In genomic region chr17:82613283-82614094, GRCh38 we compare ENCODE assay signal across 11 cellular contexts. TPM values are rescaled to one million over a fixed set of nuclear protein-coding genes. Genes with fewer than 3 reads are reported as not detected.
DNase-seq lines count a peak whose midpoint lies in the region; ATAC-seq and TF ChIP-seq lines count a peak whose summit lies in the region.
"Had no signal": no experiment of that assay in that cellular context is flagged by ENCODE, and none has a peak within 500 bp of the region (broad histone marks: within the 10 kb centered on the region; RNA-seq: fewer than 3 reads in every experiment).

No MANE protein-coding gene starts in this region.

- no peak overlapping the region for H3K4me3 ChIP-seq in right atrium auricular region

- POLR2A ChIA-PET in activated CD8-positive, alpha-beta T cell treated with anti-CD3 and anti-CD28 coated beads for 36 hours (lab: Charles Lee) = interaction anchor here (1.9 kb wide), 1 partner anchor 16 kb away, joined by 4 read pairs; no protein-coding TSS in a partner anchor
- POLR2A ChIA-PET in activated CD8-positive, alpha-beta T cell treated with anti-CD3 and anti-CD28 coated beads, Interleukin-2, amount 10 ng/mL, durations not matched to agents 7 days and 5 days (lab: Charles Lee) = no interaction called here

- H3K4me3 Mint-ChIP-seq in activated CD8-positive, alpha-beta T cell treated with anti-CD3 and anti-CD28 coated beads for 36 hours = no peak overlapping the region
- no peak overlapping the region for H3K4me3 Mint-ChIP-seq in activated CD8-positive, alpha-beta T cell treated with anti-CD3 and anti-CD28 coated beads, Interleukin-2, amount 10 ng/mL, durations not matched to agents 7 days and 5 days
- no peak overlapping the region for H3K4me3 Mint-ChIP-seq in stimulated activated effector memory CD8-positive, alpha-beta T cell treated with anti-CD3 and anti-CD28 coated beads, Interleukin-12 subunit alpha, Interleukin-12 subunit beta, amount 100 ng/mL, for 72 hours

- no peaks in the 10 kb centered on the region for H3K27me3 Mint-ChIP-seq in activated CD8-positive, alpha-beta T cell treated with anti-CD3 and anti-CD28 coated beads for 36 hours
- no peaks in the 10 kb centered on the region for H3K27me3 Mint-ChIP-seq in activated CD8-positive, alpha-beta T cell treated with anti-CD3 and anti-CD28 coated beads, Interleukin-2, amount 10 ng/mL, durations not matched to agents 7 days and 5 days (ENCODE audit: low read depth)

- peak; percentile 27 for ATAC-seq in activated CD8-positive, alpha-beta T cell treated with anti-CD3 and anti-CD28 coated beads for 36 hours
- no peak for ATAC-seq in activated CD8-positive, alpha-beta T cell treated with anti-CD3 and anti-CD28 coated beads, Interleukin-2, amount 10 ng/mL, durations not matched to agents 7 days and 5 days
- peak; percentile 43 for ATAC-seq in stimulated activated effector memory CD8-positive, alpha-beta T cell treated with anti-CD3 and anti-CD28 coated beads, Interleukin-12 subunit alpha, Interleukin-12 subunit beta, amount 100 ng/mL, for 72 hours
- ATAC-seq in GM18502 (IDR thresholded peaks at IDR 0.05; ENCODE audit: poor library complexity, unreplicated experiment) (no peak), GM19467 (IDR thresholded peaks at IDR 0.05; ENCODE audit: unreplicated experiment) (no peak)

- H3K27ac ChIP-seq in right atrium auricular region = peak overlapping the region; percentile 64 to 82

- no peak overlapping the region for H3K27ac Mint-ChIP-seq in activated CD8-positive, alpha-beta T cell treated with anti-CD3 and anti-CD28 coated beads for 36 hours
- no peak overlapping the region for H3K27ac Mint-ChIP-seq in activated CD8-positive, alpha-beta T cell treated with anti-CD3 and anti-CD28 coated beads, Interleukin-2, amount 10 ng/mL, durations not matched to agents 7 days and 5 days
- H3K27ac Mint-ChIP-seq in stimulated activated effector memory CD8-positive, alpha-beta T cell treated with anti-CD3 and anti-CD28 coated beads, Interleukin-12 subunit alpha, Interleukin-12 subunit beta, amount 100 ng/mL, for 72 hours = peak overlapping the region; percentile 71

- no peak for DNase-seq in activated CD8-positive, alpha-beta T cell treated with anti-CD3 and anti-CD28 coated beads for 36 hours
- no peak for DNase-seq in activated CD8-positive, alpha-beta T cell treated with anti-CD3 and anti-CD28 coated beads, Interleukin-2, amount 10 ng/mL, durations not matched to agents 7 days and 5 days
- DNase-seq in SK-N-DZ (ENCODE audit: low spot score) (peak; percentile 42), right atrium auricular region (ENCODE audit: low spot score) (no peak), NCI-H2081 (lab: John Stamatoyannopoulos, UW) (no peak)
- DNase-seq in stimulated activated effector memory CD8-positive, alpha-beta T cell treated with anti-CD3 and anti-CD28 coated beads, Interleukin-12 subunit alpha, Interleukin-12 subunit beta, amount 100 ng/mL, for 72 hours (ENCODE audit: low spot score in 2 of 2) = no peak
- DNase-seq: activated T-cell treated with anti-CD3 and anti-CD28 coated beads for 4 hours, GOT3, T1000 had no signal

- intact Hi-C loops in activated CD8-positive, alpha-beta T cell treated with anti-CD3 and anti-CD28 coated beads for 36 hours (cut with micrococcal nuclease) = no loop called here

- H3K36me3 Mint-ChIP-seq in activated CD8-positive, alpha-beta T cell treated with anti-CD3 and anti-CD28 coated beads for 36 hours (ENCODE audit: low read depth) = peaks cover 42% of the 10 kb centered on the region
- H3K36me3 Mint-ChIP-seq in activated CD8-positive, alpha-beta T cell treated with anti-CD3 and anti-CD28 coated beads, Interleukin-2, amount 10 ng/mL, durations not matched to agents 7 days and 5 days (ENCODE audit: low read depth) = peaks cover 31% of the 10 kb centered on the region
- H3K36me3 Mint-ChIP-seq in stimulated activated effector memory CD8-positive, alpha-beta T cell treated with anti-CD3 and anti-CD28 coated beads, Interleukin-12 subunit alpha, Interleukin-12 subunit beta, amount 100 ng/mL, for 72 hours = peaks cover 100% of the 10 kb centered on the region

- no peaks in the 10 kb centered on the region for H3K27me3 ChIP-seq in right atrium auricular region

- no peaks in the 10 kb centered on the region for H3K9me3 Mint-ChIP-seq in activated CD8-positive, alpha-beta T cell treated with anti-CD3 and anti-CD28 coated beads for 36 hours
- H3K9me3 Mint-ChIP-seq in activated CD8-positive, alpha-beta T cell treated with anti-CD3 and anti-CD28 coated beads, Interleukin-2, amount 10 ng/mL, durations not matched to agents 7 days and 5 days (ENCODE audit: insufficient read depth) = no peaks in the 10 kb centered on the region
- no peaks in the 10 kb centered on the region for H3K9me3 Mint-ChIP-seq in stimulated activated effector memory CD8-positive, alpha-beta T cell treated with anti-CD3 and anti-CD28 coated beads, Interleukin-12 subunit alpha, Interleukin-12 subunit beta, amount 100 ng/mL, for 72 hours

- peaks cover 0 to 8% of the 10 kb centered on the region in 2 donors for H3K4me1 ChIP-seq in right atrium auricular region

- no peaks in the 10 kb centered on the region for H3K9me3 ChIP-seq in right atrium auricular region

- no peak for TF ChIP-seq CTCF in activated CD8-positive, alpha-beta T cell treated with anti-CD3 and anti-CD28 coated beads for 36 hours (IDR thresholded peaks at IDR 0.05)
- TF ChIP-seq CTCF in right atrium auricular region (IDR thresholded peaks at IDR 0.05) = no peak

- H3K36me3 ChIP-seq in right atrium auricular region = peaks cover 43% of the 10 kb centered on the region

- H3K4me1 Mint-ChIP-seq in activated CD8-positive, alpha-beta T cell treated with anti-CD3 and anti-CD28 coated beads for 36 hours (ENCODE audit: low read depth) = no peaks in the 10 kb centered on the region
- H3K4me1 Mint-ChIP-seq in activated CD8-positive, alpha-beta T cell treated with anti-CD3 and anti-CD28 coated beads, Interleukin-2, amount 10 ng/mL, durations not matched to agents 7 days and 5 days (ENCODE audit: low read depth) = no peaks in the 10 kb centered on the region
- H3K4me1 Mint-ChIP-seq in stimulated activated effector memory CD8-positive, alpha-beta T cell treated with anti-CD3 and anti-CD28 coated beads, Interleukin-12 subunit alpha, Interleukin-12 subunit beta, amount 100 ng/mL, for 72 hours = no peaks in the 10 kb centered on the region

- CTCF ChIA-PET in activated CD8-positive, alpha-beta T cell treated with anti-CD3 and anti-CD28 coated beads for 36 hours (lab: Charles Lee) = no interaction called here
- CTCF ChIA-PET in activated CD8-positive, alpha-beta T cell treated with anti-CD3 and anti-CD28 coated beads, Interleukin-2, amount 10 ng/mL, durations not matched to agents 7 days and 5 days (lab: Charles Lee) = no interaction called here

RNA-seq across cellular contexts. Expression of gene WDR45B, which starts 34.8 kb away (rescaled TPM):
- 100 to 1,000 TPM; 127 to 132 TPM for total RNA-seq in activated CD8-positive, alpha-beta T cell treated with anti-CD3 and anti-CD28 coated beads for 36 hours
- 10 to 100 TPM; 38.2 to 40.2 TPM for total RNA-seq in activated CD8-positive, alpha-beta T cell treated with anti-CD3 and anti-CD28 coated beads, Interleukin-2, amount 10 ng/mL, durations not matched to agents 7 days and 5 days
- 115 and 129 TPM in 2 replicates for polyA plus RNA-seq in SK-N-DZ (2014; cell fraction: cytosol; rRNA removed)
- polyA plus RNA-seq in SK-N-DZ (2014; cell fraction: nucleus; rRNA removed) = 118 and 168 TPM in 2 replicates
- 10 to 100 TPM; 41.2 to 46.4 TPM for total RNA-seq in right atrium auricular region

Comparison
In these comparisons a context has a peak if more than half of its experiments do, and no peak if none do; other contexts are left out.
1. ATAC-seq: peak in activated CD8-positive, alpha-beta T cell treated with anti-CD3 and anti-CD28 coated beads for 36 hours (single experiment) and stimulated activated effector memory CD8-positive, alpha-beta T cell treated with anti-CD3 and anti-CD28 coated beads, Interleukin-12 subunit alpha, Interleukin-12 subunit beta, amount 100 ng/mL, for 72 hours (single experiment); none in activated CD8-positive, alpha-beta T cell treated with anti-CD3 and anti-CD28 coated beads, Interleukin-2, amount 10 ng/mL, durations not matched to agents 7 days and 5 days (single experiment), GM18502 (single experiment) and GM19467 (single experiment).